In genomic region chr3:71602256-71602655, GRCh38 we compare ENCODE assay signal across 30 cellular contexts. TPM values are rescaled to one million over a fixed set of nuclear protein-coding genes. Genes with fewer than 3 reads are reported as not detected.
DNase-seq lines count a peak whose midpoint lies in the region; ATAC-seq, FAIRE-seq and TF ChIP-seq lines count a peak whose summit lies in the region.
"Had no signal": no experiment of that assay in that cellular context is flagged by ENCODE, and none has a peak within 500 bp of the region (broad histone marks: within the 10 kb centered on the region; RNA-seq: fewer than 3 reads in every experiment).

No MANE protein-coding gene starts in this region.

- H3K79me2 ChIP-seq in endothelial cell of umbilical vein (ENCODE audit: control insufficient read depth, insufficient read depth, low read length) (no peaks in the 10 kb centered on the region), trophoblast cell (ENCODE audit: control insufficient read depth, insufficient read depth, low read length, poor library complexity) (no peaks in the 10 kb centered on the region)

- ATAC-seq in left colon, result peak; percentile 96
- ATAC-seq in CD4-positive, alpha-beta T cell (ENCODE audit: poor library complexity), result no peak
- ATAC-seq: K562, lower lobe of right lung, right cardiac atrium, upper lobe of right lung had no signal

- H3K79me1 ChIP-seq in trophoblast cell (ENCODE audit: low read length), result no peaks in the 10 kb centered on the region

- H4K12ac ChIP-seq in trophoblast cell (ENCODE audit: low read depth, low read length), result no peak overlapping the region

- H2AFZ ChIP-seq in endothelial cell of umbilical vein (ENCODE audit: low read depth, low read length) (no peak overlapping the region), trophoblast cell (ENCODE audit: insufficient read depth, low read length, poor library complexity) (no peak overlapping the region)

- peaks cover 7% of the 10 kb centered on the region for H3K4me1 ChIP-seq in endothelial cell of umbilical vein (ENCODE audit: control insufficient read depth, extremely low read depth, insufficient read depth, low read length)
- no peaks in the 10 kb centered on the region for H3K4me1 ChIP-seq in stomach
- no peaks in the 10 kb centered on the region for H3K4me1 ChIP-seq in trophoblast cell (ENCODE audit: control insufficient read depth in 1 of 2, insufficient read depth in 2 of 2, low read length in 2 of 2)
- H3K4me1 ChIP-seq: lower lobe of right lung, pancreas, Peyer's patch, SJCRH30, upper lobe of right lung had no signal

- no peak overlapping the region for H3K4me3 ChIP-seq in endothelial cell of umbilical vein (replicated peaks in 1 of 3; ENCODE audit: insufficient read depth in 1 of 3, low read depth in 1 of 3, low read length in 3 of 3)
- no peak overlapping the region for H3K4me3 ChIP-seq in stomach
- no peak overlapping the region for H3K4me3 ChIP-seq in trophoblast cell (ENCODE audit: low read depth, low read length)
- H3K4me3 ChIP-seq: K562, lower lobe of right lung, pancreas, Peyer's patch, SJCRH30, upper lobe of right lung had no signal

- H3K9me3 Mint-ChIP-seq in activated naive CD4-positive, alpha-beta T cell treated with anti-CD3 and anti-CD28 coated beads, Interleukin-2, amount 50 U/mL, for 24 hours, result peaks cover 4% of the 10 kb centered on the region
- peaks cover 6% of the 10 kb centered on the region for H3K9me3 Mint-ChIP-seq in CD4-positive, alpha-beta T cell

- POLR2A ChIA-PET in endothelial cell of umbilical vein (lab: Charles Lee), result no interaction called here
- POLR2A ChIA-PET in CD4-positive, alpha-beta T cell (lab: Charles Lee), result no interaction called here

- TF ChIP-seq POLR2A in endothelial cell of umbilical vein (IDR thresholded peaks at IDR 0.05; ENCODE audit: low read depth, low read length) (no peak), stomach (IDR thresholded peaks at IDR 0.05) (no peak)

- peaks cover 10% of the 10 kb centered on the region for H3K36me3 Mint-ChIP-seq in activated naive CD4-positive, alpha-beta T cell treated with anti-CD3 and anti-CD28 coated beads, Interleukin-2, amount 50 U/mL, for 24 hours
- H3K36me3 Mint-ChIP-seq in CD4-positive, alpha-beta T cell (ENCODE audit: low read depth), result peaks cover 14% of the 10 kb centered on the region

- H3K4me2 ChIP-seq in endothelial cell of umbilical vein (ENCODE audit: insufficient read depth, low read length) (no peak overlapping the region), trophoblast cell (ENCODE audit: low read length) (no peak overlapping the region)

- no peak overlapping the region for H3K23ac ChIP-seq in trophoblast cell (ENCODE audit: low read length)

- H2BK5ac ChIP-seq in trophoblast cell (ENCODE audit: low read depth, low read length, poor library complexity), result no peak overlapping the region

- CTCF ChIA-PET in endothelial cell of umbilical vein (lab: Charles Lee), result interaction anchor here (0.6 to 1.6 kb wide), 7 partner anchors 12 to 1052 kb away, joined by 3 to 5 read pairs (median 3); no protein-coding TSS in a partner anchor
- CTCF ChIA-PET in CD4-positive, alpha-beta T cell (lab: Charles Lee), result no interaction called here

- TF ChIP-seq EP300 in stomach (IDR thresholded peaks at IDR 0.05), result no peak

- H3K9me3 ChIP-seq in endothelial cell of umbilical vein (replicated peaks; ENCODE audit: control insufficient read depth, insufficient read depth, low read length) (no peaks in the 10 kb centered on the region), stomach (peaks cover 0 to 7% (median 0%) of the 10 kb centered on the region in 4 donors), trophoblast cell (ENCODE audit: insufficient read depth, low read depth, low read length) (no peaks in the 10 kb centered on the region)
- peaks cover 7% of the 10 kb centered on the region for H3K9me3 ChIP-seq in CD4-positive, alpha-beta T cell (ENCODE audit: control insufficient read depth, low read length)
- H3K9me3 ChIP-seq: pancreas, Peyer's patch, SJCRH30, upper lobe of right lung had no signal

- H3K27ac ChIP-seq in endothelial cell of umbilical vein (ENCODE audit: insufficient read depth, low read depth, low read length) (peak overlapping the region; percentile 20), stomach (no peak overlapping the region), trophoblast cell (ENCODE audit: low read depth, low read length) (no peak overlapping the region)
- H3K27ac ChIP-seq in CD4-positive, alpha-beta T cell (ENCODE audit: low read depth, low read length), result no peak overlapping the region
- H3K27ac ChIP-seq: 22Rv1, lower lobe of right lung, pancreas, Peyer's patch, SJCRH30, upper lobe of right lung had no signal

- no peak overlapping the region for H3K18ac ChIP-seq in trophoblast cell (ENCODE audit: low read length)

- H3K27me3 Mint-ChIP-seq in activated naive CD4-positive, alpha-beta T cell treated with anti-CD3 and anti-CD28 coated beads, Interleukin-2, amount 50 U/mL, for 24 hours, result no peaks in the 10 kb centered on the region
- H3K27me3 Mint-ChIP-seq in CD4-positive, alpha-beta T cell, result no peaks in the 10 kb centered on the region
- H3K27me3 Mint-ChIP-seq: activated CD4-positive, alpha-beta memory T cell treated with anti-CD3 and anti-CD28 coated beads for 36 hours; activated naive CD8-positive, alpha-beta T cell treated with anti-CD3 and anti-CD28 coated beads for 36 hours; CD4-positive, alpha-beta memory T cell had no signal

- H3K36me3 ChIP-seq in endothelial cell of umbilical vein (ENCODE audit: control insufficient read depth in 2 of 2, extremely low read depth in 1 of 2, insufficient read depth in 2 of 2, low read length in 2 of 2) (no peaks in the 10 kb centered on the region), stomach (no peaks in the 10 kb centered on the region), trophoblast cell (ENCODE audit: control insufficient read depth in 1 of 2, insufficient read depth in 2 of 2, low read length in 2 of 2) (no peaks in the 10 kb centered on the region)
- H3K36me3 ChIP-seq: lower lobe of right lung, pancreas, Peyer's patch, SJCRH30, upper lobe of right lung had no signal

- no peak for DNase-seq in activated naive CD4-positive, alpha-beta T cell (lab: John Stamatoyannopoulos, UW)
- DNase-seq in endothelial cell of umbilical vein (ENCODE audit: low read depth, low spot score), result no peak
- no peak for DNase-seq in left colon
- no peak for DNase-seq in stomach
- DNase-seq in DMS 273 (lab: John Stamatoyannopoulos, UW; ENCODE audit: unreplicated experiment), result no peak
- DNase-seq in CD4-positive, alpha-beta T cell, result no peak
- no peak for DNase-seq in trophoblast cell
- DNase-seq: activated B cell treated with CpG ODN at 0.5 μM for 24 hours; activated CD4-positive, alpha-beta memory T cell treated with anti-CD3 and anti-CD28 coated beads for 36 hours; activated CD8-positive, alpha-beta memory T cell treated with anti-CD3 and anti-CD28 coated beads, Interleukin-2, amount 50 U/mL, for 48 hours; activated naive CD8-positive, alpha-beta T cell treated with anti-CD3 and anti-CD28 coated beads for 36 hours; aorta; CD4-positive, alpha-beta memory T cell; central memory CD4-positive, alpha-beta T cell; DMS153; lower lobe of right lung; NCI-H1417; NCI-H2081; NCI-H2227 treated with DMSO at 0.1 percent for 48 hours; NCI-H69; pancreas; Peyer's patch; right cardiac atrium; SJCRH30; stimulated activated CD4-positive, alpha-beta T cell treated with anti-CD3 and anti-CD28 coated beads, Interleukin-4, amount 100 ng/mL, for 1 hour; upper lobe of right lung had no signal

- H3K4ac ChIP-seq in trophoblast cell (ENCODE audit: low read depth, low read length), result no peak overlapping the region

- H4K8ac ChIP-seq in trophoblast cell (ENCODE audit: low read depth, low read length), result no peak overlapping the region

- H4K91ac ChIP-seq in trophoblast cell (ENCODE audit: low read depth, low read length), result no peak overlapping the region

- no TSS peak for BruUV-seq in endothelial cell of umbilical vein (replicated peaks; lab: Mats Ljungman, UMichigan)

- H3K9me1 ChIP-seq in endothelial cell of umbilical vein (replicated peaks; ENCODE audit: control insufficient read depth, extremely low read depth, insufficient read depth, low read length), result no peaks in the 10 kb centered on the region

- H3K4me3 Mint-ChIP-seq in activated naive CD4-positive, alpha-beta T cell treated with anti-CD3 and anti-CD28 coated beads, Interleukin-2, amount 50 U/mL, for 24 hours, result no peak overlapping the region
- H3K4me3 Mint-ChIP-seq in CD4-positive, alpha-beta T cell, result no peak overlapping the region
- H3K4me3 Mint-ChIP-seq: activated B cell treated with CpG ODN at 0.5 μM for 24 hours; activated CD4-positive, alpha-beta memory T cell treated with anti-CD3 and anti-CD28 coated beads for 36 hours; activated naive CD8-positive, alpha-beta T cell treated with anti-CD3 and anti-CD28 coated beads for 36 hours; CD4-positive, alpha-beta memory T cell had no signal

- dilution Hi-C loops in endothelial cell of umbilical vein (cut with MboI; ENCODE audit: extremely low pct_ligation_motif_present, low sequenced_read_pairs), result no loop called here

- TF ChIP-seq CTCF in endothelial cell of umbilical vein (IDR thresholded peaks at IDR 0.05; ENCODE audit: extremely low read depth in 1 of 2, insufficient read depth in 1 of 2, low read depth in 1 of 2, low read length in 2 of 2) (no peak), stomach (IDR thresholded peaks at IDR 0.05) (no peak)
- TF ChIP-seq CTCF in CD4-positive, alpha-beta T cell (IDR thresholded peaks at IDR 0.05), result no peak

- no peak overlapping the region for H2BK12ac ChIP-seq in trophoblast cell (ENCODE audit: low read length)

- no peak overlapping the region for H3K14ac ChIP-seq in trophoblast cell (ENCODE audit: low read length)

- intact Hi-C loops in endothelial cell of umbilical vein (cut with micrococcal nuclease), result no loop called here
- intact Hi-C loops in left colon (cut with DNase I, micrococcal nuclease), result no loop called here
- intact Hi-C loops in stomach (cut with DNase I; ENCODE audit: low total_unique reads), result no loop called here
- intact Hi-C loops in CD4-positive, alpha-beta T cell (cut with DNase I, micrococcal nuclease), result no loop called here

- no peaks in the 10 kb centered on the region for H4K20me1 ChIP-seq in endothelial cell of umbilical vein (replicated peaks; ENCODE audit: control insufficient read depth, extremely low read depth, insufficient read depth, low read length)

- peaks cover 29% of the 10 kb centered on the region for H3K4me1 Mint-ChIP-seq in activated naive CD4-positive, alpha-beta T cell treated with anti-CD3 and anti-CD28 coated beads, Interleukin-2, amount 50 U/mL, for 24 hours
- peaks cover 26% of the 10 kb centered on the region for H3K4me1 Mint-ChIP-seq in CD4-positive, alpha-beta T cell (ENCODE audit: low read depth)
- H3K4me1 Mint-ChIP-seq: activated B cell treated with CpG ODN at 0.5 μM for 24 hours had no signal

- H3K9ac ChIP-seq in endothelial cell of umbilical vein (replicated peaks; ENCODE audit: extremely low read depth, insufficient read depth, low read length), result no peak overlapping the region
- H3K9ac ChIP-seq in trophoblast cell (ENCODE audit: low read length), result no peak overlapping the region

- H2BK120ac ChIP-seq in trophoblast cell (ENCODE audit: insufficient read depth, low read length, poor library complexity), result no peak overlapping the region

- peak overlapping the region; percentile 57 for H3K27ac Mint-ChIP-seq in activated naive CD4-positive, alpha-beta T cell treated with anti-CD3 and anti-CD28 coated beads, Interleukin-2, amount 50 U/mL, for 24 hours
- no peak overlapping the region for H3K27ac Mint-ChIP-seq in CD4-positive, alpha-beta T cell
- H3K27ac Mint-ChIP-seq: activated B cell treated with CpG ODN at 0.5 μM for 24 hours; activated CD4-positive, alpha-beta memory T cell treated with anti-CD3 and anti-CD28 coated beads for 36 hours; activated naive CD8-positive, alpha-beta T cell treated with anti-CD3 and anti-CD28 coated beads for 36 hours; activated T-helper 2 cell treated with anti-CD3 and anti-CD28 coated beads, Interferon-gamma antibody, Interleukin-2, Interleukin-4, amounts not matched to agents 10 μg/mL and 5 μg/mL and 100 μg/mL, durations not matched to agents 14 hours and 24 hours and 36 hours; CD4-positive, alpha-beta memory T cell had no signal

- H2AK5ac ChIP-seq in trophoblast cell (ENCODE audit: low read length), result no peak overlapping the region

- WGBS in stomach, 5 donors, result 33 to 68% (median 46%) methylated on average over 2 of the region's 2 CpGs
- WGBS in trophoblast cell (ENCODE audit: extremely low coverage, insufficient coverage, insufficient read length), result no CpG with 5 or more reads among the region's 2 CpGs

- no peak for FAIRE-seq in endothelial cell of umbilical vein (lab: Jason Lieb, UNC)
- FAIRE-seq: K562, pancreas had no signal

- H3K27me3 ChIP-seq in endothelial cell of umbilical vein (ENCODE audit: control insufficient read depth in 2 of 2, insufficient read depth in 2 of 2, low read length in 2 of 2) (no peaks in the 10 kb centered on the region), stomach (no peaks in the 10 kb centered on the region), trophoblast cell (ENCODE audit: insufficient read depth, low read length) (no peaks in the 10 kb centered on the region)
- no peaks in the 10 kb centered on the region for H3K27me3 ChIP-seq in CD4-positive, alpha-beta T cell (ENCODE audit: control insufficient read depth, insufficient read depth, low read length)
- H3K27me3 ChIP-seq: pancreas, Peyer's patch, SJCRH30, upper lobe of right lung had no signal

RNA-seq across cellular contexts. Expression of gene FOXP1, which starts 18.7 kb away (rescaled TPM):
- total RNA-seq in endothelial cell of umbilical vein (96.9 and 107 TPM in 2 replicates), left colon (100 to 1,000 TPM; 131 to 135 TPM), stomach (100 to 1,000 TPM; 109 to 215 (median 159) TPM)
- polyA plus RNA-seq in endothelial cell of umbilical vein (40.9 and 41.0 TPM in 2 replicates), stomach (10 to 100 TPM; 12.3 to 20.5 (median 15.6) TPM)
- polyA plus RNA-seq in endothelial cell of umbilical vein (2011; cell fraction: cytosol; rRNA removed), result 33.9 and 34.0 TPM in 2 replicates
- 101 and 110 TPM in 2 replicates for polyA plus RNA-seq in endothelial cell of umbilical vein (2011; cell fraction: nucleus; rRNA removed)
- polyA plus RNA-seq in endothelial cell of umbilical vein (2012), result 35.9 and 41.9 TPM in 2 replicates
- polyA minus RNA-seq in endothelial cell of umbilical vein, result 241 and 261 TPM in 2 replicates
- polyA minus RNA-seq in endothelial cell of umbilical vein (2011; cell fraction: cytosol; rRNA and poly(A)+ RNA removed), result 13.8 TPM
- 607 and 766 TPM in 2 replicates for polyA minus RNA-seq in endothelial cell of umbilical vein (2011; cell fraction: nucleus; rRNA and poly(A)+ RNA removed)
- total RNA-seq in CD4-positive, alpha-beta T cell, result 100 to 1,000 TPM; 493 to 508 TPM
- polyA plus RNA-seq in trophoblast cell (2013), result 17.6 and 17.8 TPM in 2 replicates
